ENCODE assay signal across 8 cellular contexts in genomic region chr9:95018099-95018927, GRCh38.
DNase-seq lines count a peak whose midpoint lies in the region; ATAC-seq and TF ChIP-seq lines count a peak whose summit lies in the region.

No MANE protein-coding gene starts in this region.

- H3K27ac ChIP-seq in right cardiac atrium (ENCODE audit: low read length), result peak overlapping the region; percentile 88
- H3K27ac ChIP-seq in skeletal muscle tissue (ENCODE audit: low read depth, low read length), result peak overlapping the region; percentile 80

- intact Hi-C loops in right cardiac atrium (cut with DNase I), result no loop called here

- H3K9me3 ChIP-seq in right cardiac atrium (ENCODE audit: control insufficient read depth, low read length), result no peaks in the 10 kb centered on the region
- H3K9me3 ChIP-seq in skeletal muscle tissue (ENCODE audit: control insufficient read depth in 3 of 3, low read length in 3 of 3), result no peaks in the 10 kb centered on the region

- peak overlapping the region; percentile 10 to 69 (median 20) for H3K9ac ChIP-seq in skeletal muscle tissue (ENCODE audit: low read depth in 1 of 3, low read length in 3 of 3)

- H3K4me3 ChIP-seq in WI38 (ENCODE audit: low read depth, low read length) (peak overlapping the region; percentile 42), right cardiac atrium (ENCODE audit: low read length) (peak overlapping the region; percentile 20), skeletal muscle tissue (ENCODE audit: low read length in 3 of 3) (peak overlapping the region; percentile 42 to 59 (median 55))

- peaks cover 21% of the 10 kb centered on the region for H3K4me1 ChIP-seq in right cardiac atrium (ENCODE audit: control insufficient read depth, insufficient read depth, low read length)
- H3K4me1 ChIP-seq in skeletal muscle tissue (ENCODE audit: control insufficient read depth in 3 of 3, insufficient read depth in 3 of 3, low read length in 3 of 3), result peaks cover 61 to 85% (median 71%) of the 10 kb centered on the region in 3 donors

- no peak for TF ChIP-seq POLR2A in GM18505 (IDR thresholded peaks at IDR 0.05; ENCODE audit: borderline replicate concordance, extremely low read depth, insufficient read depth, insufficient read length)

- 32% methylated on average over 11 of the region's 11 CpGs for WGBS in right cardiac atrium

- H3K36me3 ChIP-seq in skeletal muscle tissue (ENCODE audit: control insufficient read depth in 3 of 3, insufficient read depth in 3 of 3, low read length in 3 of 3), result peaks cover 26 to 37% (median 31%) of the 10 kb centered on the region in 3 donors

- H3K27me3 ChIP-seq in right cardiac atrium (ENCODE audit: control insufficient read depth, insufficient read depth) (no peaks in the 10 kb centered on the region), skeletal muscle tissue (ENCODE audit: control insufficient read depth in 3 of 3, insufficient read depth in 3 of 3, low read length in 3 of 3) (no peaks in the 10 kb centered on the region)

- DNase-seq in GM19238 (ENCODE audit: insufficient read length, low spot score), result peak; percentile 30
- DNase-seq in right cardiac atrium, result peak; percentile 59 to 71 (median 69)
- no peak for DNase-seq in GM10266 (ENCODE audit: extremely low spot score)
- no peak for DNase-seq in SKM-1 treated with dmso at 0.1 percent for 144 hours (lab: John Stamatoyannopoulos, UW; ENCODE audit: unreplicated experiment)

- TF ChIP-seq CTCF in WI38 (IDR thresholded peaks at IDR 0.05; ENCODE audit: low read depth, low read length) (no peak), GM10266 (IDR thresholded peaks at IDR 0.05; ENCODE audit: control insufficient read depth, insufficient read depth, low read depth, missing control alignments) (no peak)

- ATAC-seq in right cardiac atrium (peak; percentile 79 to 82), GM18505 (IDR thresholded peaks at IDR 0.05; ENCODE audit: unreplicated experiment) (no peak), HG02623 (IDR thresholded peaks at IDR 0.05; ENCODE audit: unreplicated experiment) (no peak)

Comparison
In these comparisons a context has a peak if more than half of its experiments do, and no peak if none do; other contexts are left out.
1. DNase-seq: peak in GM19238 (single experiment) and right cardiac atrium (3 of 3); none in GM10266 (single experiment) and SKM-1 treated with dmso at 0.1 percent for 144 hours (single experiment).
2. ATAC-seq: peak in right cardiac atrium (2 of 2); none in GM18505 (single experiment) and HG02623 (single experiment).
3. Peak in every context shown above with its lines, with median percentiles within 50 percentile points of each other: H3K4me3 ChIP-seq.